In genomic region chr10:102408728-102409603, GRCh38 we compare ENCODE assay signal across 9 cellular contexts. TPM values are rescaled to one million over a fixed set of nuclear protein-coding genes. Genes with fewer than 3 reads are reported as not detected.
DNase-seq lines count a peak whose midpoint lies in the region; FAIRE-seq and TF ChIP-seq lines count a peak whose summit lies in the region.
"Had no signal": no experiment of that assay in that cellular context is flagged by ENCODE, and none has a peak within 500 bp of the region (broad histone marks: within the 10 kb centered on the region; RNA-seq: fewer than 3 reads in every experiment).

No MANE protein-coding gene starts in this region.

- TF ChIP-seq EP300 in Ishikawa (IDR thresholded peaks at IDR 0.05; ENCODE audit: borderline replicate concordance) (no peak), stomach (IDR thresholded peaks at IDR 0.05) (no peak)

- no peak for FAIRE-seq in GM19239 (lab: Jason Lieb, UNC)

- no TSS peak for BruUV-seq in A673 (replicated peaks; lab: Mats Ljungman, UMichigan)

- H3K4me1 ChIP-seq in A673 (ENCODE audit: insufficient read depth, low read length, poor library complexity, severe bottlenecking): peaks cover 23% of the 10 kb centered on the region
- H3K4me1 ChIP-seq in esophagus (ENCODE audit: control insufficient read depth in 2 of 2, insufficient read depth in 2 of 2, low read length in 1 of 2): peaks cover 7 to 20% of the 10 kb centered on the region in 2 donors
- peaks cover 14 to 44% (median 28%) of the 10 kb centered on the region in 4 donors for H3K4me1 ChIP-seq in stomach

- no peaks in the 10 kb centered on the region for H3K36me3 ChIP-seq in A673 (ENCODE audit: insufficient read depth, low read length, poor library complexity, severe bottlenecking)
- H3K36me3 ChIP-seq in esophagus (ENCODE audit: control insufficient read depth in 2 of 2, insufficient read depth in 2 of 2, low read length in 1 of 2): no peaks in the 10 kb centered on the region
- H3K36me3 ChIP-seq in stomach: no peaks in the 10 kb centered on the region

- no peak for TF ChIP-seq POLR2A in stomach (IDR thresholded peaks at IDR 0.05)

- H3K4me3 ChIP-seq in A673 (ENCODE audit: low read depth, low read length, poor library complexity, severe bottlenecking) (peak overlapping the region; percentile 61), esophagus (ENCODE audit: low read depth in 1 of 2, low read length in 2 of 2) (peak overlapping the region; percentile 38 to 58), stomach (peak overlapping the region; percentile 49 to 58 (median 55))

- DNase-seq in A673 (ENCODE audit: low spot score): peak; percentile 73
- peak; percentile 78 for DNase-seq in activated T-cell treated with anti-CD3 and anti-CD28 coated beads for 48 hours (ENCODE audit: low read depth)
- peak; percentile 75 for DNase-seq in nephron progenitor cell
- no peak for DNase-seq in stomach
- DNase-seq in GM19239 (ENCODE audit: insufficient read length, low spot score): no peak
- no peak for DNase-seq in NCI-H2029 treated with DMSO at 0.1 percent for 48 hours (lab: John Stamatoyannopoulos, UW)

- POLR2A ChIA-PET in A673 (lab: Charles Lee; ENCODE audit: low non-redundant PET): no interaction called here

- H3K9me3 ChIP-seq in A673 (ENCODE audit: low read depth, low read length, poor library complexity, severe bottlenecking) (no peaks in the 10 kb centered on the region), esophagus (ENCODE audit: control insufficient read depth in 2 of 2, insufficient read depth in 1 of 2, low read depth in 1 of 2, low read length in 1 of 2) (peaks cover 0 to 3% of the 10 kb centered on the region in 2 donors), stomach (no peaks in the 10 kb centered on the region)

- no peaks in the 10 kb centered on the region for H3K36me3 Mint-ChIP-seq in nephron progenitor cell (ENCODE audit: low read depth)

- H3K4me1 Mint-ChIP-seq in nephron progenitor cell: peaks cover 32% of the 10 kb centered on the region

- CTCF ChIA-PET in A673 (lab: Charles Lee): interaction anchor here (0.9 to 1.0 kb wide), 2 partner anchors 175 to 239 kb away, joined by 3 to 4 read pairs; no protein-coding TSS in a partner anchor

- H3K9me3 Mint-ChIP-seq in nephron progenitor cell: no peaks in the 10 kb centered on the region

- peak overlapping the region; percentile 79 for H3K4me3 Mint-ChIP-seq in nephron progenitor cell

- TF ChIP-seq CTCF in A673 (conservative IDR thresholded peaks at IDR 0.05; ENCODE audit: low read depth, low read length) (no peak), nephron progenitor cell (IDR thresholded peaks at IDR 0.05) (no peak), stomach (IDR thresholded peaks at IDR 0.05) (no peak)

- no peak overlapping the region for H3K27ac Mint-ChIP-seq in nephron progenitor cell

- H3K27ac ChIP-seq in A673 (ENCODE audit: low read depth, low read length, poor library complexity, severe bottlenecking) (peak overlapping the region; percentile 47), esophagus (ENCODE audit: low read depth in 2 of 2, low read length in 1 of 2) (no peak overlapping the region), stomach (peak overlapping the region in 4 of 5 donors; percentile 42 to 98 (median 72))
- H3K27ac ChIP-seq: epithelial cell of prostate had no signal

- H3K27me3 ChIP-seq in A673 (replicated peaks; ENCODE audit: insufficient read depth, low read depth, low read length, poor library complexity): no peaks in the 10 kb centered on the region
- peaks cover 0 to 20% of the 10 kb centered on the region in 2 donors for H3K27me3 ChIP-seq in esophagus (ENCODE audit: control insufficient read depth in 1 of 2, insufficient read depth in 2 of 2, low read length in 2 of 2)
- peaks cover 14 to 79% (median 68%) of the 10 kb centered on the region in 3 donors for H3K27me3 ChIP-seq in stomach

- peaks cover 79% of the 10 kb centered on the region for H3K27me3 Mint-ChIP-seq in nephron progenitor cell (ENCODE audit: low read depth, poor library complexity)

- no peak for TF ChIP-seq RAD21 in Ishikawa (IDR thresholded peaks at IDR 0.05; ENCODE audit: low read depth)

- intact Hi-C loops in A673 (cut with micrococcal nuclease; ENCODE audit: unreplicated experiment): no loop called here
- intact Hi-C loops in stomach (cut with DNase I; ENCODE audit: low total_unique reads): no loop called here

- WGBS in esophagus, 2 donors: 1% methylated on average over 65 to 103 of the region's 103 CpGs
- WGBS in stomach, 5 donors: 1 to 2% (median 1%) methylated on average over 16 to 100 of the region's 103 CpGs

TF ChIP-seq in Ishikawa, 13 proteins besides CTCF, POLR2A, EP300 and RAD21:
- TF ChIP-seq YY1 (IDR thresholded peaks at IDR 0.05; ENCODE audit: low read depth) (peak; percentile 44; the same call in 1 of the 2 replicates), TEAD4 (IDR thresholded peaks at IDR 0.05) (no peak), TCF12 (IDR thresholded peaks at IDR 0.05; ENCODE audit: low read depth) (no peak), ZBTB7A (IDR thresholded peaks at IDR 0.05; ENCODE audit: low read depth) (peak; percentile 48; the same call in 1 of the 2 replicates), TAF1 (IDR thresholded peaks at IDR 0.05; ENCODE audit: low read depth) (no peak), REST (IDR thresholded peaks at IDR 0.05; ENCODE audit: low read depth) (no peak), EGR1 (IDR thresholded peaks at IDR 0.05) (peak; percentile 95), FOXM1 (IDR thresholded peaks at IDR 0.05; ENCODE audit: borderline replicate concordance, low read depth) (no peak), NFIC (IDR thresholded peaks at IDR 0.05) (no peak), MAX (IDR thresholded peaks at IDR 0.05) (no peak; the same call in 1 of the 2 replicates)
TF ChIP-seq in Ishikawa: peak in this region for 3.

RNA-seq across cellular contexts. Expression of gene PSD, which starts 9.6 kb away (rescaled TPM):
- total RNA-seq in A673 (2021): 5.8 and 7.3 TPM in 2 replicates
- 1 to 10 TPM; 1.1 to 2.1 TPM for polyA plus RNA-seq in esophagus
- total RNA-seq in stomach: 10 to 100 TPM; 24.5 to 74.7 (median 24.6) TPM
- 10 to 100 TPM in 1 of 3 donors, 1 to 10 TPM in 2; 2.2 to 10.4 (median 2.3) TPM for polyA plus RNA-seq in stomach

RNA-seq across cellular contexts. Expression of gene FBXL15, which starts 11.7 kb away (rescaled TPM):
- total RNA-seq in A673 (2021) (8.9 and 11.6 TPM in 2 replicates), stomach (100 to 1,000 TPM in 1 of 5 donors, 10 to 100 TPM in 2, 1 to 10 TPM in 2; 3.5 to 315 (median 15.6) TPM)
- polyA plus RNA-seq in esophagus (10 to 100 TPM in 1 of 2 donors, 1 to 10 TPM in 1; 6.3 to 15.2 TPM), stomach (10 to 100 TPM; 19.2 to 21.4 (median 20.4) TPM)

RNA-seq across cellular contexts. Expression of gene NFKB2, which starts 13.5 kb away (rescaled TPM):
- total RNA-seq in A673 (2021) (29.8 and 33.2 TPM in 2 replicates), stomach (10 to 100 TPM in 4 of 5 donors, 1 to 10 TPM in 1; 9.7 to 84.0 (median 26.7) TPM)
- polyA plus RNA-seq in esophagus (10 to 100 TPM; 11.4 to 22.6 TPM), stomach (10 to 100 TPM; 19.2 to 25.6 (median 20.0) TPM)

RNA-seq across cellular contexts. Expression of gene CUEDC2, which starts 23.4 kb away (rescaled TPM):
- total RNA-seq in A673 (2021) (63.7 and 72.1 TPM in 2 replicates), stomach (100 to 1,000 TPM in 1 of 5 donors, 10 to 100 TPM in 4; 15.9 to 145 (median 31.8) TPM)
- polyA plus RNA-seq in esophagus (10 to 100 TPM; 16.3 to 30.3 TPM), stomach (10 to 100 TPM; 48.6 to 59.2 (median 49.2) TPM)

RNA-seq across cellular contexts. Expression of gene C10orf95, which starts 42.4 kb away (rescaled TPM):
- total RNA-seq in A673 (2021) (0.42 TPM in 1 of 2 replicates, not detected in the other), stomach (1 to 10 TPM in 1 of 5 donors, not detected in 4; 8.0 TPM)
- polyA plus RNA-seq in esophagus (under 1 TPM; 0.37 to 0.65 TPM), stomach (under 1 TPM; 0.46 to 0.62 (median 0.53) TPM)

Comparison
In these comparisons a context has a peak if more than half of its experiments do, and no peak if none do; other contexts are left out.
1. DNase-seq: peak in A673 (single experiment), activated T-cell treated with anti-CD3 and anti-CD28 coated beads for 48 hours (single experiment) and nephron progenitor cell (single experiment); none in stomach (single experiment), GM19239 (single experiment) and NCI-H2029 treated with DMSO at 0.1 percent for 48 hours (single experiment).
2. H3K27ac ChIP-seq: peak in A673 (single experiment) and stomach (4 of 5); none in esophagus (0 of 2).
3. Peak in every context shown above with its lines, with median percentiles within 50 percentile points of each other: H3K4me3 ChIP-seq.